In genomic region chr5:82969221-82969976, GRCh38 we compare ENCODE assay signal across 8 cellular contexts.
DNase-seq lines count a peak whose midpoint lies in the region; ATAC-seq, FAIRE-seq and TF ChIP-seq lines count a peak whose summit lies in the region.
"Not testable (repeated sequence)": the region's sequence is repeated elsewhere in the genome, so short reads cannot be mapped to it uniquely, and the experiment has no call there.

No MANE protein-coding gene starts in this region.

- not testable (repeated sequence) for H3K36me3 Mint-ChIP-seq in activated T-cell treated with anti-CD3 and anti-CD28 coated beads, Interleukin-2, amount 50 U/mL, for 24 hours (ENCODE audit: low read depth); stimulated activated effector memory CD8-positive, alpha-beta T cell treated with anti-CD3 and anti-CD28 coated beads, Interleukin-12 subunit alpha, Interleukin-12 subunit beta, amount 100 ng/mL, for 72 hours

- H3K9me3 Mint-ChIP-seq in activated T-cell treated with anti-CD3 and anti-CD28 coated beads, Interleukin-2, amount 50 U/mL, for 24 hours = peaks cover 10% of the 10 kb centered on the region
- not testable (repeated sequence) for H3K9me3 Mint-ChIP-seq in stimulated activated effector memory CD8-positive, alpha-beta T cell treated with anti-CD3 and anti-CD28 coated beads, Interleukin-12 subunit alpha, Interleukin-12 subunit beta, amount 100 ng/mL, for 72 hours

- not testable (repeated sequence) for H4K20me1 ChIP-seq in GM12878 (ENCODE audit: control insufficient read depth, insufficient read depth)

- intact Hi-C loops in GM12878 (cut with micrococcal nuclease; ENCODE audit: unreplicated experiment) = not testable (repeated sequence)

- not testable (repeated sequence) for H2AFZ ChIP-seq in GM12878 (ENCODE audit: control insufficient read depth, low read depth, low read length)

- not testable (repeated sequence) for H3K4me2 ChIP-seq in GM12878 (ENCODE audit: control insufficient read depth, insufficient read depth)

- H3K4me3 ChIP-seq in GM12878 = not testable (repeated sequence)

- not testable (repeated sequence) for TF ChIP-seq RAD21 in GM12878 (IDR thresholded peaks at IDR 0.05; ENCODE audit: insufficient read depth, low read depth, low read length)

- 11% methylated on average over 6 of the region's 6 CpGs for WGBS in GM12878 (ENCODE audit: insufficient coverage, insufficient replicate concordance, low lambda C conversion rate, missing lambda C conversion rate)

- TF ChIP-seq CTCF in GM12878 (IDR thresholded peaks at IDR 0.05 in 2 of 3, conservative IDR thresholded peaks at IDR 0.05 in 1 of 3; ENCODE audit: control insufficient read depth in 2 of 3, extremely low read depth in 1 of 3, insufficient read depth in 1 of 3, low read depth in 3 of 3, low read length in 3 of 3) = not testable (repeated sequence)

- H3K27ac Mint-ChIP-seq in activated T-cell treated with anti-CD3 and anti-CD28 coated beads, Interleukin-2, amount 50 U/mL, for 24 hours = peak overlapping the region; percentile 42
- not testable (repeated sequence) for H3K27ac Mint-ChIP-seq in stimulated activated effector memory CD8-positive, alpha-beta T cell treated with anti-CD3 and anti-CD28 coated beads, Interleukin-12 subunit alpha, Interleukin-12 subunit beta, amount 100 ng/mL, for 72 hours

- not testable (repeated sequence) for H3K4me3 Mint-ChIP-seq in activated T-cell treated with anti-CD3 and anti-CD28 coated beads, Interleukin-2, amount 50 U/mL, for 24 hours; stimulated activated effector memory CD8-positive, alpha-beta T cell treated with anti-CD3 and anti-CD28 coated beads, Interleukin-12 subunit alpha, Interleukin-12 subunit beta, amount 100 ng/mL, for 72 hours

- not testable (repeated sequence) for H3K9ac ChIP-seq in GM12878 (ENCODE audit: control insufficient read depth, insufficient read depth, low read length)

- in situ Hi-C loops in GM12878 (cut with MboI) = not testable (repeated sequence)

- not testable (repeated sequence) for H3K27me3 ChIP-seq in GM12878 (replicated peaks in 1 of 2; ENCODE audit: control insufficient read depth in 2 of 2, insufficient read depth in 2 of 2, low read length in 1 of 2)

- POLR2A ChIA-PET in GM12878 (lab: Charles Lee) = not testable (repeated sequence)

- TF ChIP-seq POLR2A in GM12878 (IDR thresholded peaks at IDR 0.05; ENCODE audit: low read depth, low read length) = not testable (repeated sequence)

- not testable (repeated sequence) for FAIRE-seq in GM12878 (lab: Jason Lieb, UNC)

- ATAC-seq in activated CD4-positive, CD25-positive, alpha-beta regulatory T cell treated with anti-CD3 and anti-CD28 coated beads, Interleukin-2, amount 50 U/mL, for 24 hours = peak; percentile 70 to 79
- peak; percentile 57 for ATAC-seq in GM12878
- ATAC-seq in stimulated activated effector memory CD8-positive, alpha-beta T cell treated with anti-CD3 and anti-CD28 coated beads, Interleukin-12 subunit alpha, Interleukin-12 subunit beta, amount 100 ng/mL, for 72 hours = peak; percentile 72

- H3K79me2 ChIP-seq in GM12878 (ENCODE audit: control insufficient read depth, insufficient read depth, low read length) = not testable (repeated sequence)

- CTCF ChIA-PET in GM12878 (lab: Yijun Ruan, JAX) = not testable (repeated sequence)

- not testable (repeated sequence) for H3K9me3 ChIP-seq in GM12878 (replicated peaks; ENCODE audit: control insufficient read depth, insufficient read depth, low read length)

- SMC1A ChIA-PET in GM12878 (lab: Charles Lee; ENCODE audit: uncharacterized antibody, unreplicated experiment) = interaction anchor here (0.6 kb wide), 1 partner anchor 254 kb away, joined by 3 read pairs; no protein-coding TSS in a partner anchor

- not testable (repeated sequence) for H3K27ac ChIP-seq in GM12878 (ENCODE audit: control insufficient read depth, insufficient read depth)

- not testable (repeated sequence) for H3K4me1 ChIP-seq in GM12878 (ENCODE audit: control insufficient read depth, insufficient read depth, low read length)

- H3K4me1 Mint-ChIP-seq in activated T-cell treated with anti-CD3 and anti-CD28 coated beads, Interleukin-2, amount 50 U/mL, for 24 hours (ENCODE audit: low read depth) = peaks cover 17% of the 10 kb centered on the region
- not testable (repeated sequence) for H3K4me1 Mint-ChIP-seq in stimulated activated effector memory CD8-positive, alpha-beta T cell treated with anti-CD3 and anti-CD28 coated beads, Interleukin-12 subunit alpha, Interleukin-12 subunit beta, amount 100 ng/mL, for 72 hours

- RAD21 ChIA-PET in GM12878 (lab: Charles Lee; ENCODE audit: unreplicated experiment) = not testable (repeated sequence)

- H3K36me3 ChIP-seq in GM12878 (ENCODE audit: control insufficient read depth in 2 of 2, insufficient read depth in 2 of 2, low read length in 1 of 2) = not testable (repeated sequence)

- DNase-seq in Daoy (ENCODE audit: low read depth) (peak; percentile 52), M059J (ENCODE audit: low read depth) (peak; percentile 77), iris pigment epithelial cell (ENCODE audit: low read depth) (peak; percentile 9)
- DNase-seq in activated T-cell treated with anti-CD3 and anti-CD28 coated beads, Interleukin-2, amount 50 U/mL, for 24 hours; GM12878 (ENCODE audit: low read depth, low spot score); stimulated activated effector memory CD8-positive, alpha-beta T cell treated with anti-CD3 and anti-CD28 coated beads, Interleukin-12 subunit alpha, Interleukin-12 subunit beta, amount 100 ng/mL, for 72 hours (ENCODE audit: low spot score in 2 of 2): not testable (repeated sequence)
- peak; percentile 14 to 51 (median 24) for DNase-seq in stimulated activated CD4-positive, alpha-beta T cell treated with anti-CD3 and anti-CD28 coated beads, Interleukin-12 subunit alpha, Interleukin-12 subunit beta, amount 100 ng/mL, for 48 hours (ENCODE audit: low read depth in 2 of 3, low spot score in 1 of 3)

- TF ChIP-seq EP300 in GM12878 (IDR thresholded peaks at IDR 0.05; ENCODE audit: borderline replicate concordance in 1 of 2, control insufficient read depth in 1 of 2, low read depth in 2 of 2, low read length in 2 of 2) = not testable (repeated sequence)

- H3K27me3 Mint-ChIP-seq in activated T-cell treated with anti-CD3 and anti-CD28 coated beads, Interleukin-2, amount 50 U/mL, for 24 hours = not testable (repeated sequence)

- not testable (repeated sequence) for BruUV-seq in GM12878 (replicated peaks; lab: Mats Ljungman, UMichigan)

TF ChIP-seq in GM12878, 131 proteins besides CTCF, POLR2A, EP300 and RAD21:
- TF ChIP-seq EED (IDR thresholded peaks at IDR 0.05; ENCODE audit: low read depth) = peak; percentile 65
- TF ChIP-seq FOXM1 (IDR thresholded peaks at IDR 0.05; ENCODE audit: low read depth, low read length) = peak; percentile 55; the same call in 1 of the 2 replicates
- TF ChIP-seq PKNOX1 (IDR thresholded peaks at IDR 0.05) = peak; percentile 57
- 0 out of 4 replicates have a peak, but pooled peaks of 1 of the 2 experiments have one; percentile 34 for TF ChIP-seq SRF (IDR thresholded peaks at IDR 0.05; ENCODE audit: low read depth in 2 of 2, low read length in 2 of 2)
- peak; percentile 61 to 62 for TF ChIP-seq IKZF2 (IDR thresholded peaks at IDR 0.05)
- peak; percentile 35; the same call in 1 of the 2 replicates for TF ChIP-seq ATF7 (IDR thresholded peaks at IDR 0.05; ENCODE audit: low read depth)
- peak; percentile 48; the same call in 1 of the 2 replicates for TF ChIP-seq ATF2 (IDR thresholded peaks at IDR 0.05; ENCODE audit: low read length)
- TF ChIP-seq JUNB (IDR thresholded peaks at IDR 0.05) = peak; percentile 95
- 0 out of 2 replicates have a peak, but pooled peaks have one; percentile 37 for TF ChIP-seq BCL11A (IDR thresholded peaks at IDR 0.05; ENCODE audit: low read depth, low read length)
- peak; percentile 34; the same call in 1 of the 2 replicates for TF ChIP-seq RUNX3 (IDR thresholded peaks at IDR 0.05; ENCODE audit: low read length)
- TF ChIP-seq CREB1 (IDR thresholded peaks at IDR 0.05; ENCODE audit: low read depth) = peak; percentile 69
- 0 out of 2 replicates have a peak, but pooled peaks have one; percentile 23 for TF ChIP-seq IKZF1 (conservative IDR thresholded peaks at IDR 0.05)
- peak in 1 of 2 experiments; percentile 23; a peak in 1 of 4 replicates for TF ChIP-seq ETV6 (conservative IDR thresholded peaks at IDR 0.05 in 1 of 2, IDR thresholded peaks at IDR 0.05 in 1 of 2; ENCODE audit: borderline replicate concordance in 1 of 2, low read depth in 1 of 2)
- peak; percentile 62; the same call in 1 of the 2 replicates for TF ChIP-seq NFIC (IDR thresholded peaks at IDR 0.05; ENCODE audit: low read depth, low read length)
- TF ChIP-seq CREM (IDR thresholded peaks at IDR 0.05; ENCODE audit: low read depth) = 0 out of 2 replicates have a peak, but pooled peaks have one; percentile 32
